ENCODE assay signal across 26 cellular contexts in genomic region chr2:66753247-66754019, GRCh38.
A peak's percentile ranks its signal among the peaks of the same experiment; 100 is the strongest.
DNase-seq lines count a peak whose midpoint lies in the region; ATAC-seq and TF ChIP-seq lines count a peak whose summit lies in the region.
"Had no signal": no experiment of that assay in that cellular context is flagged by ENCODE, and none has a peak within 500 bp of the region (broad histone marks: within the 10 kb centered on the region; RNA-seq: fewer than 3 reads in every experiment).

No MANE protein-coding gene starts in this region.

- 0 out of 2 replicates have a peak, but pooled peaks cover 6% of the 10 kb centered on the region for H3K9me3 Mint-ChIP-seq in HFFc6

- intact Hi-C loops in esophagus muscularis mucosa (cut with DNase I) (no loop called here), sigmoid colon (cut with DNase I) (loop anchor here (5.0 kb wide), 3 partner anchors 56 to 464 kb away; no protein-coding TSS in a partner anchor)

- H3K27ac ChIP-seq in esophagus muscularis mucosa (replicated peaks in 1 of 4) = peak overlapping the region; percentile 16 to 53 (median 36)
- peak overlapping the region; percentile 72 for H3K27ac ChIP-seq in muscle layer of colon (ENCODE audit: low read depth, low read length)
- H3K27ac ChIP-seq in sigmoid colon = peak overlapping the region; percentile 28 to 80 (median 66)
- H3K27ac ChIP-seq: 22Rv1, HL-60, KMS-11, PC-9 had no signal

- H3K4me3 ChIP-seq in esophagus muscularis mucosa = no peak overlapping the region
- H3K4me3 ChIP-seq in muscle layer of colon (ENCODE audit: low read depth in 1 of 2, low read length in 2 of 2) = peak overlapping the region in 1 of 2 donors; percentile 0
- H3K4me3 ChIP-seq in sigmoid colon = no peak overlapping the region
- H3K4me3 ChIP-seq: PC-9 had no signal

- H3K4me1 ChIP-seq in esophagus muscularis mucosa = peaks cover 0 to 50% (median 50%) of the 10 kb centered on the region in 4 donors
- H3K4me1 ChIP-seq in muscle layer of colon (ENCODE audit: insufficient read depth, low read length) = peaks cover 62% of the 10 kb centered on the region
- H3K4me1 ChIP-seq in sigmoid colon = peaks cover 0 to 64% (median 45%) of the 10 kb centered on the region in 4 donors
- H3K4me1 ChIP-seq: BE2C had no signal

- no peak overlapping the region for H3K27ac Mint-ChIP-seq in HFFc6
- H3K27ac Mint-ChIP-seq: CD14-positive monocyte; CD8-positive, alpha-beta memory T cell; IgD-negative memory B cell had no signal

- H3K27me3 ChIP-seq in esophagus muscularis mucosa (no peaks in the 10 kb centered on the region), muscle layer of colon (ENCODE audit: control insufficient read depth in 1 of 2, insufficient read depth in 2 of 2, low read length in 2 of 2) (no peaks in the 10 kb centered on the region), sigmoid colon (no peaks in the 10 kb centered on the region)
- H3K27me3 ChIP-seq: BE2C had no signal

- H3K9ac ChIP-seq in muscle layer of colon (ENCODE audit: low read length) = no peak overlapping the region
- H3K9ac ChIP-seq: KMS-11 had no signal

- no peak for TF ChIP-seq CTCF in esophagus muscularis mucosa (IDR thresholded peaks at IDR 0.05)
- TF ChIP-seq CTCF in sigmoid colon (IDR thresholded peaks at IDR 0.05) = no peak
- no peak for TF ChIP-seq CTCF in HFFc6 (IDR thresholded peaks at IDR 0.05)

- DNase-seq in DMS 273 (lab: John Stamatoyannopoulos, UW; ENCODE audit: unreplicated experiment) (peak; percentile 40), DMS 273 treated with DMSO at 0.1 percent for 48 hours (lab: John Stamatoyannopoulos, UW) (no peak), esophagus muscularis mucosa (ENCODE audit: extremely low spot score) (no peak), sigmoid colon (peak; percentile 71), NOMO-1 treated with DMSO at 0.1 percent for 48 hours (lab: John Stamatoyannopoulos, UW; ENCODE audit: unreplicated experiment) (no peak), HFFc6 (no peak)
- DNase-seq: BE2C; CD8-positive, alpha-beta memory T cell; DMS153; MM.1S; NCI-H187; NCI-H2081 treated with DMSO at 0.1 percent for 48 hours; NCI-H2171; NCI-H446; NCI-H524 treated with DMSO at 0.1 percent for 48 hours; NCI-H774; NK-92 treated with Interleukin-12 subunit alpha and Interleukin-12 subunit beta, amount 100 ng/mL, for 24 hours; PC-9 had no signal

- peaks cover 7% of the 10 kb centered on the region; the same call in 1 of the 2 replicates for H3K36me3 Mint-ChIP-seq in HFFc6 (ENCODE audit: low read depth)
- H3K36me3 Mint-ChIP-seq: CD14-positive monocyte; CD8-positive, alpha-beta memory T cell; IgD-negative memory B cell had no signal

- H3K9me3 ChIP-seq in esophagus muscularis mucosa (no peaks in the 10 kb centered on the region), muscle layer of colon (ENCODE audit: low read length) (no peaks in the 10 kb centered on the region), sigmoid colon (no peaks in the 10 kb centered on the region)
- H3K9me3 ChIP-seq: BE2C had no signal

- H3K4me1 Mint-ChIP-seq in HFFc6 (ENCODE audit: low read depth) = no peaks in the 10 kb centered on the region
- H3K4me1 Mint-ChIP-seq: CD14-positive monocyte; CD8-positive, alpha-beta memory T cell had no signal

- ATAC-seq in GM18498 (IDR thresholded peaks at IDR 0.05; ENCODE audit: unreplicated experiment) = no peak
- ATAC-seq: Right ventricle myocardium inferior had no signal

- TF ChIP-seq POLR2A in esophagus muscularis mucosa (IDR thresholded peaks at IDR 0.05; ENCODE audit: low read depth) (no peak), sigmoid colon (IDR thresholded peaks at IDR 0.05) (no peak)

- no peaks in the 10 kb centered on the region for H3K27me3 Mint-ChIP-seq in HFFc6 (ENCODE audit: insufficient read depth)
- H3K27me3 Mint-ChIP-seq: CD8-positive, alpha-beta memory T cell; IgD-negative memory B cell had no signal

- H3K36me3 ChIP-seq in esophagus muscularis mucosa (no peaks in the 10 kb centered on the region), muscle layer of colon (ENCODE audit: insufficient read depth, low read length) (no peaks in the 10 kb centered on the region), sigmoid colon (no peaks in the 10 kb centered on the region)
- H3K36me3 ChIP-seq: BE2C had no signal

- TF ChIP-seq EP300 in esophagus muscularis mucosa (IDR thresholded peaks at IDR 0.05) = no peak
- TF ChIP-seq EP300 in sigmoid colon (IDR thresholded peaks at IDR 0.05) = peak in 2 of 4 donors; percentile 42 to 72

- WGBS in esophagus muscularis mucosa = 40% methylated on average over 4 of the region's 4 CpGs
- WGBS in sigmoid colon, 2 donors = 76 to 86% methylated on average over 4 of the region's 4 CpGs

- H3K4me3 Mint-ChIP-seq in HFFc6 = no peak overlapping the region
- H3K4me3 Mint-ChIP-seq: CD14-positive monocyte; CD8-positive, alpha-beta memory T cell; IgD-negative memory B cell had no signal

Comparison
In these comparisons a context has a peak if more than half of its experiments do, and no peak if none do; other contexts are left out.
1. DNase-seq: peak in DMS 273 (single experiment) and sigmoid colon (single experiment); none in DMS 273 treated with DMSO at 0.1 percent for 48 hours (single experiment), esophagus muscularis mucosa (single experiment), NOMO-1 treated with DMSO at 0.1 percent for 48 hours (single experiment) and HFFc6 (single experiment).
2. Peak in every context shown above with its lines, with median percentiles within 50 percentile points of each other: H3K27ac ChIP-seq.